Comparison of ENCODE assay signal across 10 cellular contexts in genomic region chr1:9321480-9321849, GRCh38. TPM values are rescaled to one million over a fixed set of nuclear protein-coding genes. Genes with fewer than 3 reads are reported as not detected.
DNase-seq lines count a peak whose midpoint lies in the region; ATAC-seq and TF ChIP-seq lines count a peak whose summit lies in the region.
"Had no signal": no experiment of that assay in that cellular context is flagged by ENCODE, and none has a peak within 500 bp of the region (broad histone marks: within the 10 kb centered on the region; RNA-seq: fewer than 3 reads in every experiment).

No MANE protein-coding gene starts in this region.

- H3K27me3 ChIP-seq in adrenal gland (no peaks in the 10 kb centered on the region), foreskin keratinocyte (no peaks in the 10 kb centered on the region), stomach smooth muscle (ENCODE audit: control insufficient read depth in 1 of 2, insufficient read depth in 2 of 2, low read length in 2 of 2) (no peaks in the 10 kb centered on the region)

- ATAC-seq in foreskin keratinocyte (peak; percentile 83), GM19452 (IDR thresholded peaks at IDR 0.05; ENCODE audit: unreplicated experiment) (no peak), HG03460 (IDR thresholded peaks at IDR 0.05; ENCODE audit: unreplicated experiment) (no peak)

- no peak for TF ChIP-seq POLR2A in adrenal gland (IDR thresholded peaks at IDR 0.05)

- H3K9me3 ChIP-seq in adrenal gland (replicated peaks in 1 of 3) = no peaks in the 10 kb centered on the region
- H3K9me3 ChIP-seq in stomach smooth muscle (ENCODE audit: control insufficient read depth in 2 of 2, low read length in 2 of 2) = no peaks in the 10 kb centered on the region

- DNase-seq in HPDE6-E6E7 (ENCODE audit: extremely low spot score) (peak; percentile 80), adrenal gland (peak in 6 of 7 donors; percentile 40 to 71 (median 64)), foreskin keratinocyte (peak; percentile 73 to 84), DMS53 treated with DMSO at 0.1 percent for 48 hours (lab: John Stamatoyannopoulos, UW; ENCODE audit: unreplicated experiment) (no peak), DMS 273 treated with DMSO at 0.1 percent for 48 hours (lab: John Stamatoyannopoulos, UW) (no peak)
- DNase-seq: DMS153, NCI-H2171 treated with DMSO at 0.1 percent for 48 hours had no signal

- 33 to 53% (median 39%) methylated on average over 11 of the region's 11 CpGs for WGBS in adrenal gland, 4 donors

- H3K4me3 ChIP-seq in adrenal gland (no peak overlapping the region), stomach smooth muscle (ENCODE audit: low read length in 2 of 2) (peak overlapping the region in 1 of 2 donors; percentile 55)

- peak overlapping the region in 1 of 2 donors; percentile 51 for H3K9ac ChIP-seq in stomach smooth muscle (ENCODE audit: low read length in 2 of 2)

- H3K27ac ChIP-seq in adrenal gland (peak overlapping the region in 1 of 5 donors; percentile 17), foreskin keratinocyte (peak overlapping the region; percentile 32), stomach smooth muscle (ENCODE audit: low read length) (peak overlapping the region; percentile 64)

- H3K4me1 ChIP-seq in adrenal gland (replicated peaks in 1 of 2) (peaks cover 0 to 15% of the 10 kb centered on the region in 2 donors), foreskin keratinocyte (peaks cover 35% of the 10 kb centered on the region), stomach smooth muscle (ENCODE audit: control insufficient read depth, insufficient read depth, low read length) (peaks cover 85% of the 10 kb centered on the region)

- intact Hi-C loops in adrenal gland (cut with DNase I) = no loop called here

- H3K36me3 ChIP-seq in adrenal gland (replicated peaks in 1 of 2) (no peaks in the 10 kb centered on the region), stomach smooth muscle (ENCODE audit: control insufficient read depth in 2 of 2, insufficient read depth in 2 of 2, low read length in 2 of 2) (peaks cover 2% of the 10 kb centered on the region in 2 donors)

- TF ChIP-seq CTCF in adrenal gland (IDR thresholded peaks at IDR 0.05) = no peak
- no peak for TF ChIP-seq CTCF in foreskin keratinocyte (conservative IDR thresholded peaks at IDR 0.05)

RNA-seq across cellular contexts. Expression of gene SPSB1, which starts 28.8 kb away (rescaled TPM):
- total RNA-seq in adrenal gland (10 to 100 TPM in 5 of 8 donors, 1 to 10 TPM in 3; 8.4 to 14.0 (median 10.2) TPM), foreskin keratinocyte (10.3 and 12.9 TPM in 2 replicates)
- polyA plus RNA-seq in adrenal gland (10 to 100 TPM in 1 of 3 donors, 1 to 10 TPM in 2; 5.1 to 12.9 (median 5.5) TPM), foreskin keratinocyte (11.6 and 12.5 TPM in 2 replicates)

Comparison
In these comparisons a context has a peak if more than half of its experiments do, and no peak if none do; other contexts are left out.
1. DNase-seq: peak in HPDE6-E6E7 (single experiment), adrenal gland (6 of 7) and foreskin keratinocyte (2 of 2); none in DMS53 treated with DMSO at 0.1 percent for 48 hours (single experiment) and DMS 273 treated with DMSO at 0.1 percent for 48 hours (single experiment).